In genomic region chr19:39813264-39813998, GRCh38 we compare ENCODE assay signal across 18 cellular contexts. TPM values are rescaled to one million over a fixed set of nuclear protein-coding genes. Genes with fewer than 3 reads are reported as not detected.
"Had no signal": no experiment of that assay in that cellular context is flagged by ENCODE, and none has a peak within 500 bp of the region (broad histone marks: within the 10 kb centered on the region; RNA-seq: fewer than 3 reads in every experiment).

No MANE protein-coding gene starts in this region.

- H3K27me3 ChIP-seq: esophagus squamous epithelium, heart right ventricle, left lung had no signal

- H3K27ac ChIP-seq: heart right ventricle, left lung had no signal

- H3K9me3 Mint-ChIP-seq: activated CD4-positive, alpha-beta memory T cell treated with anti-CD3 and anti-CD28 coated beads for 36 hours; activated naive CD8-positive, alpha-beta T cell treated with anti-CD3 and anti-CD28 coated beads for 36 hours; activated T-cell treated with anti-CD3 and anti-CD28 coated beads, Interleukin-2, amount 50 U/mL, for 4 hours; natural killer cell treated with Interleukin-12 subunit alpha and Interleukin-12 subunit beta and Interleukin-15 and Interleukin-18, amount 100 ng/mL, for 72 hours; stimulated activated naive CD8-positive, alpha-beta T cell treated with anti-CD3 and anti-CD28 coated beads, Interleukin-15, Interleukin-2, amounts not matched to agents 100 ng/mL and 50 ng/mL, for 24 hours; T-helper 2 cell treated with Interferon-gamma antibody and Interleukin-4, amounts not matched to agents 5 μg/mL and 100 μg/mL, for 36 hours had no signal

- ATAC-seq: activated T-cell treated with anti-CD3 and anti-CD28 coated beads, Interleukin-2, amount 50 U/mL, for 4 hours; heart right ventricle; left lung; natural killer cell treated with Interleukin-12 subunit alpha and Interleukin-12 subunit beta and Interleukin-15 and Interleukin-18, amount 100 ng/mL, for 72 hours had no signal

- H3K4me3 ChIP-seq: esophagus squamous epithelium, heart right ventricle, left lung had no signal

- H3K27ac Mint-ChIP-seq: activated CD4-positive, alpha-beta memory T cell treated with anti-CD3 and anti-CD28 coated beads for 36 hours; activated naive CD8-positive, alpha-beta T cell treated with anti-CD3 and anti-CD28 coated beads for 36 hours; natural killer cell treated with Interleukin-12 subunit alpha and Interleukin-12 subunit beta and Interleukin-15 and Interleukin-18, amount 100 ng/mL, for 72 hours; stimulated activated naive CD8-positive, alpha-beta T cell treated with anti-CD3 and anti-CD28 coated beads, Interleukin-15, Interleukin-2, amounts not matched to agents 100 ng/mL and 50 ng/mL, for 24 hours; T-helper 2 cell treated with Interferon-gamma antibody and Interleukin-4, amounts not matched to agents 5 μg/mL and 100 μg/mL, for 36 hours had no signal

- DNase-seq: activated CD4-positive, alpha-beta memory T cell treated with anti-CD3 and anti-CD28 coated beads for 36 hours; activated CD4-positive, alpha-beta T cell treated with anti-CD3 and anti-CD28 coated beads for 1 hour; activated gamma-delta T cell; activated naive CD8-positive, alpha-beta T cell treated with anti-CD3 and anti-CD28 coated beads for 36 hours; activated T-cell treated with anti-CD3 and anti-CD28 coated beads, Interleukin-2, amount 50 U/mL, for 4 hours; anterior cingulate cortex; esophagus squamous epithelium; foreskin melanocyte; heart right ventricle; left lung; stimulated activated CD4-positive, alpha-beta T cell treated with anti-CD3 and anti-CD28 coated beads, Interleukin-15, amount 100 ng/mL, for 24 hours; stimulated activated CD4-positive, alpha-beta T cell treated with anti-CD3 and anti-CD28 coated beads, Interleukin-4, amount 100 ng/mL, for 24 hours had no signal

- H3K4me1 ChIP-seq: left lung had no signal

- H3K9me3 ChIP-seq: esophagus squamous epithelium, left lung had no signal

- H3K36me3 ChIP-seq: left lung had no signal

RNA-seq across cellular contexts. Expression of gene LEUTX, which starts 34.8 kb away (rescaled TPM):
- total RNA-seq: activated CD4-positive, alpha-beta memory T cell treated with anti-CD3 and anti-CD28 coated beads for 36 hours; activated naive CD8-positive, alpha-beta T cell treated with anti-CD3 and anti-CD28 coated beads for 36 hours; activated T-cell treated with anti-CD3 and anti-CD28 coated beads, Interleukin-2, amount 50 U/mL, for 4 hours; esophagus squamous epithelium; heart right ventricle; left lung; mucosa of gallbladder; natural killer cell treated with Interleukin-12 subunit alpha and Interleukin-12 subunit beta and Interleukin-15 and Interleukin-18, amount 100 ng/mL, for 72 hours; omental fat pad; temporal lobe had no signal
